ENCODE assay signal across 9 cellular contexts in genomic region chr5:146340260-146341081, GRCh38. TPM values are rescaled to one million over a fixed set of nuclear protein-coding genes. Genes with fewer than 3 reads are reported as not detected.
DNase-seq lines count a peak whose midpoint lies in the region; ATAC-seq and TF ChIP-seq lines count a peak whose summit lies in the region.
"Had no signal": no experiment of that assay in that cellular context is flagged by ENCODE, and none has a peak within 500 bp of the region (broad histone marks: within the 10 kb centered on the region; RNA-seq: fewer than 3 reads in every experiment).

No MANE protein-coding gene starts in this region.

- CTCF ChIA-PET in activated CD4-positive, alpha-beta T cell treated with anti-CD3 and anti-CD28 coated beads for 36 hours (lab: Charles Lee) = no interaction called here

- H3K36me3 Mint-ChIP-seq in activated CD4-positive, alpha-beta T cell treated with anti-CD3 and anti-CD28 coated beads for 36 hours (ENCODE audit: low read depth) = no peaks in the 10 kb centered on the region

- intact Hi-C loops in activated CD4-positive, alpha-beta T cell treated with anti-CD3 and anti-CD28 coated beads for 36 hours (cut with DNase I, micrococcal nuclease) = no loop called here
- intact Hi-C loops in posterior vena cava (cut with DNase I) = no loop called here

- POLR2A ChIA-PET in activated CD4-positive, alpha-beta T cell treated with anti-CD3 and anti-CD28 coated beads for 36 hours (lab: Charles Lee) = no interaction called here

- H3K4me3 Mint-ChIP-seq in activated CD4-positive, alpha-beta T cell treated with anti-CD3 and anti-CD28 coated beads for 36 hours = no peak overlapping the region

- peaks cover 11% of the 10 kb centered on the region for H3K4me1 Mint-ChIP-seq in activated CD4-positive, alpha-beta T cell treated with anti-CD3 and anti-CD28 coated beads for 36 hours

- peak; percentile 69 for DNase-seq in activated CD4-positive, alpha-beta T cell treated with anti-CD3 and anti-CD28 coated beads for 36 hours
- no peak for DNase-seq in activated CD4-positive, alpha-beta T cell treated with anti-CD3 and anti-CD28 coated beads, Interleukin-2, amount 50 U/mL, for 1 hour
- DNase-seq in fibroblast of the conjunctiva (ENCODE audit: low read depth) = peak; percentile 6
- peak; percentile 88 for DNase-seq in posterior vena cava (ENCODE audit: low spot score)
- DNase-seq in NCI-H2029 treated with DMSO at 0.1 percent for 48 hours (lab: John Stamatoyannopoulos, UW) = no peak

- ATAC-seq in activated CD4-positive, alpha-beta T cell treated with anti-CD3 and anti-CD28 coated beads for 36 hours = no peak
- ATAC-seq in SK-N-SH treated with all-trans-retinoic acid at 6 μM for 48 hours (peak; percentile 52; the same call in 2 of the 3 replicates), GM18873 (IDR thresholded peaks at IDR 0.05; ENCODE audit: low FRiP score, unreplicated experiment) (no peak), HG03571 (IDR thresholded peaks at IDR 0.05; ENCODE audit: unreplicated experiment) (no peak)
- ATAC-seq: naive thymus-derived CD4-positive, alpha-beta T cell had no signal

- no peak overlapping the region for H3K27ac Mint-ChIP-seq in activated CD4-positive, alpha-beta T cell treated with anti-CD3 and anti-CD28 coated beads for 36 hours

- H3K27me3 Mint-ChIP-seq in activated CD4-positive, alpha-beta T cell treated with anti-CD3 and anti-CD28 coated beads for 36 hours = peaks cover 86% of the 10 kb centered on the region

- no peaks in the 10 kb centered on the region for H3K9me3 Mint-ChIP-seq in activated CD4-positive, alpha-beta T cell treated with anti-CD3 and anti-CD28 coated beads for 36 hours (ENCODE audit: low read depth)

TF ChIP-seq in SK-N-SH treated with all-trans-retinoic acid at 6 μM for 48 hours, 23 proteins besides CTCF, POLR2A, EP300 and RAD21:
- TF ChIP-seq SNAI2 (CRISPR knock-in tag; IDR thresholded peaks at IDR 0.05) (0 out of 2 replicates have a peak, but pooled peaks have one; percentile 54), CSDC2 (CRISPR knock-in tag; IDR thresholded peaks at IDR 0.05) (0 out of 2 replicates have a peak, but pooled peaks have one; percentile 25), ZFP3 (CRISPR knock-in tag; IDR thresholded peaks at IDR 0.05) (peak; percentile 31; the same call in 1 of the 2 replicates), ISL1 (CRISPR knock-in tag; IDR thresholded peaks at IDR 0.05) (no peak)

RNA-seq across cellular contexts. Expression of gene POU4F3, which starts 1.8 kb away (rescaled TPM):
- total RNA-seq in activated CD4-positive, alpha-beta T cell treated with anti-CD3 and anti-CD28 coated beads for 36 hours = not detected
- under 1 TPM in 1 of 2 donors, not detected in 1; 0.10 TPM for total RNA-seq in posterior vena cava

Comparison
In these comparisons a context has a peak if more than half of its experiments do, and no peak if none do; other contexts are left out.
1. DNase-seq: peak in activated CD4-positive, alpha-beta T cell treated with anti-CD3 and anti-CD28 coated beads for 36 hours (single experiment), fibroblast of the conjunctiva (single experiment) and posterior vena cava (single experiment); none in activated CD4-positive, alpha-beta T cell treated with anti-CD3 and anti-CD28 coated beads, Interleukin-2, amount 50 U/mL, for 1 hour (single experiment) and NCI-H2029 treated with DMSO at 0.1 percent for 48 hours (single experiment).